In genomic region chr1:89797876-89798275, GRCh38 we compare ENCODE assay signal across 1 cellular context. TPM values are rescaled to one million over a fixed set of nuclear protein-coding genes. Genes with fewer than 3 reads are reported as not detected.
A peak's percentile ranks its signal among the peaks of the same experiment; 100 is the strongest.
DNase-seq lines count a peak whose midpoint lies in the region; TF ChIP-seq lines count a peak whose summit lies in the region.
"Not testable (repeated sequence)": the region's sequence is repeated elsewhere in the genome, so short reads cannot be mapped to it uniquely, and the experiment has no call there.

No MANE protein-coding gene starts in this region.

- not testable (repeated sequence) for DNase-seq in glutamatergic neuron

- H3K27me3 Mint-ChIP-seq in glutamatergic neuron (ENCODE audit: unreplicated experiment) = not testable (repeated sequence)

- not testable (repeated sequence) for H3K36me3 Mint-ChIP-seq in glutamatergic neuron (ENCODE audit: unreplicated experiment)

- not testable (repeated sequence) for TF ChIP-seq CTCF in glutamatergic neuron (IDR thresholded peaks at IDR 0.05; ENCODE audit: partially characterized antibody, unreplicated experiment)

- H3K27ac Mint-ChIP-seq in glutamatergic neuron (ENCODE audit: unreplicated experiment) = peak overlapping the region; percentile 68

- H3K4me1 Mint-ChIP-seq in glutamatergic neuron (ENCODE audit: low read depth, unreplicated experiment) = not testable (repeated sequence)

- not testable (repeated sequence) for H3K9me3 Mint-ChIP-seq in glutamatergic neuron (ENCODE audit: unreplicated experiment)

- H3K4me3 Mint-ChIP-seq in glutamatergic neuron (ENCODE audit: unreplicated experiment) = not testable (repeated sequence)

RNA-seq across cellular contexts. Expression of gene LRRC8D, which starts 23.0 kb away (rescaled TPM):
- total RNA-seq in glutamatergic neuron (ENCODE audit: unreplicated experiment) = 54.9 TPM
